In genomic region chr19:45243144-45243732, GRCh38 we compare ENCODE assay signal across 1 cellular context.
TF ChIP-seq lines count a peak whose summit lies in the region.

No MANE protein-coding gene starts in this region.

TF ChIP-seq in K562, 482 proteins besides CTCF, POLR2A, EP300 and RAD21 (continued from another document):
- TF ChIP-seq SOX6 (IDR thresholded peaks at IDR 0.05): no peak
- TF ChIP-seq, protein P1, sequence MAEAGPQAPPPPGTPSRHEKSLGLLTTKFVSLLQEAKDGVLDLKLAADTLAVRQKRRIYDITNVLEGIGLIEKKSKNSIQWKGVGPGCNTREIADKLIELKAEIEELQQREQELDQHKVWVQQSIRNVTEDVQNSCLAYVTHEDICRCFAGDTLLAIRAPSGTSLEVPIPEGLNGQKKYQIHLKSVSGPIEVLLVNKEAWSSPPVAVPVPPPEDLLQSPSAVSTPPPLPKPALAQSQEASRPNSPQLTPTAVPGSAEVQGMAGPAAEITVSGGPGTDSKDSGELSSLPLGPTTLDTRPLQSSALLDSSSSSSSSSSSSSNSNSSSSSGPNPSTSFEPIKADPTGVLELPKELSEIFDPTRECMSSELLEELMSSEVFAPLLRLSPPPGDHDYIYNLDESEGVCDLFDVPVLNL (CRISPR knock-in tag; IDR thresholded peaks at IDR 0.05; ENCODE audit: low read depth): no peak
- TF ChIP-seq MAFK (IDR thresholded peaks at IDR 0.05; ENCODE audit: low read length): no peak
- TF ChIP-seq HNRNPLL (IDR thresholded peaks at IDR 0.05; ENCODE audit: low read depth, low read length, poor library complexity, severe bottlenecking): no peak
- 0 out of 2 replicates have a peak, but pooled peaks have one; percentile 62 for TF ChIP-seq MTF1 (CRISPR knock-in tag; IDR thresholded peaks at IDR 0.05; ENCODE audit: borderline replicate concordance)
- peak; percentile 98 for TF ChIP-seq EGR1 (conservative IDR thresholded peaks at IDR 0.05)
- peak; percentile 40; the same call in 1 of the 2 replicates for TF ChIP-seq PKNOX1 (IDR thresholded peaks at IDR 0.05)
- no peak for TF ChIP-seq FOSL1 (tag; conservative IDR thresholded peaks at IDR 0.05)
- TF ChIP-seq PRDM10 (IDR thresholded peaks at IDR 0.05; ENCODE audit: partially characterized antibody): peak; percentile 75
- TF ChIP-seq SMARCE1 (IDR thresholded peaks at IDR 0.05): no peak
- TF ChIP-seq RFX1 (IDR thresholded peaks at IDR 0.05): peak; percentile 85
- no peak for TF ChIP-seq ZNF263 (CRISPR knock-in tag; IDR thresholded peaks at IDR 0.05; ENCODE audit: borderline replicate concordance)
- TF ChIP-seq MEF2D (tag; conservative IDR thresholded peaks at IDR 0.05; ENCODE audit: low read depth): no peak
- no peak for TF ChIP-seq NCOA1 (IDR thresholded peaks at IDR 0.05; ENCODE audit: low read depth)
- peak; percentile 40 for TF ChIP-seq MEIS2 (IDR thresholded peaks at IDR 0.05; ENCODE audit: partially characterized antibody)
- TF ChIP-seq RBFOX2 (IDR thresholded peaks at IDR 0.05; ENCODE audit: low read depth, low read length): no peak
- TF ChIP-seq CREM (IDR thresholded peaks at IDR 0.05; ENCODE audit: low read depth): peak; percentile 37; the same call in 1 of the 2 replicates
